ENCODE assay signal across 9 cellular contexts in genomic region chr4:10106421-10107039, GRCh38. TPM values are rescaled to one million over a fixed set of nuclear protein-coding genes. Genes with fewer than 3 reads are reported as not detected.
DNase-seq lines count a peak whose midpoint lies in the region; ATAC-seq and TF ChIP-seq lines count a peak whose summit lies in the region.
"Had no signal": no experiment of that assay in that cellular context is flagged by ENCODE, and none has a peak within 500 bp of the region (broad histone marks: within the 10 kb centered on the region; RNA-seq: fewer than 3 reads in every experiment).

No MANE protein-coding gene starts in this region.

- ATAC-seq in left lung: peak; percentile 87
- no peak for ATAC-seq in HG03108 (IDR thresholded peaks at IDR 0.05; ENCODE audit: unreplicated experiment)
- no peak for ATAC-seq in GM18505 (IDR thresholded peaks at IDR 0.05; ENCODE audit: unreplicated experiment)

- DNase-seq in NCI-H82 (lab: John Stamatoyannopoulos, UW) (peak; percentile 13), NCI-H82 treated with DMSO at 0.1 percent for 48 hours (lab: John Stamatoyannopoulos, UW; ENCODE audit: unreplicated experiment) (no peak), brain pericyte (ENCODE audit: low read depth, low spot score) (peak; percentile 67), left lung (peak; percentile 71 to 76)
- DNase-seq in stimulated activated CD4-positive, alpha-beta T cell treated with anti-CD3 and anti-CD28 coated beads, Interleukin-4, amount 100 ng/mL, for 4 hours: peak; percentile 66 to 85

- H3K4me3 ChIP-seq in WI38 (ENCODE audit: low read depth, low read length) (peak overlapping the region; percentile 41), left lung (no peak overlapping the region)

- H3K4me1 ChIP-seq in left lung: peaks cover 54 to 97% of the 10 kb centered on the region in 2 donors

- peak overlapping the region; percentile 66 to 74 for H3K27ac ChIP-seq in left lung
- H3K27ac ChIP-seq: C4-2B had no signal

- no peaks in the 10 kb centered on the region for H3K9me3 ChIP-seq in left lung

- TF ChIP-seq POLR2A in GM18505 (IDR thresholded peaks at IDR 0.05; ENCODE audit: borderline replicate concordance, extremely low read depth, insufficient read depth, insufficient read length): no peak

- TF ChIP-seq CTCF in WI38 (IDR thresholded peaks at IDR 0.05; ENCODE audit: low read depth, low read length): no peak
- no peak for TF ChIP-seq CTCF in left lung (IDR thresholded peaks at IDR 0.05)

- intact Hi-C loops in left lung (cut with DNase I): no loop called here

- no peaks in the 10 kb centered on the region for H3K27me3 ChIP-seq in left lung

- peaks cover 0 to 71% of the 10 kb centered on the region in 2 donors for H3K36me3 ChIP-seq in left lung

RNA-seq across cellular contexts. Expression of gene WDR1, which starts 10.1 kb away (rescaled TPM):
- 100 to 1,000 TPM; 215 to 303 TPM for total RNA-seq in left lung
